10 cellular contexts compared by ENCODE assay signal in genomic region chrX:84487365-84488353, GRCh38. TPM values are rescaled to one million over a fixed set of nuclear protein-coding genes. Genes with fewer than 3 reads are reported as not detected.
DNase-seq lines count a peak whose midpoint lies in the region; ATAC-seq, FAIRE-seq and TF ChIP-seq lines count a peak whose summit lies in the region.
"Had no signal": no experiment of that assay in that cellular context is flagged by ENCODE, and none has a peak within 500 bp of the region (broad histone marks: within the 10 kb centered on the region; RNA-seq: fewer than 3 reads in every experiment).

No MANE protein-coding gene starts in this region.

- H3K27me3 ChIP-seq in BE2C: no peaks in the 10 kb centered on the region

- H3K27ac Mint-ChIP-seq in stimulated activated effector memory CD8-positive, alpha-beta T cell treated with anti-CD3 and anti-CD28 coated beads, Interleukin-12 subunit alpha, Interleukin-12 subunit beta, amount 100 ng/mL, for 72 hours: no peak overlapping the region

- no peak overlapping the region for H3K4me3 Mint-ChIP-seq in stimulated activated effector memory CD8-positive, alpha-beta T cell treated with anti-CD3 and anti-CD28 coated beads, Interleukin-12 subunit alpha, Interleukin-12 subunit beta, amount 100 ng/mL, for 72 hours

- no peaks in the 10 kb centered on the region for H3K4me1 Mint-ChIP-seq in stimulated activated effector memory CD8-positive, alpha-beta T cell treated with anti-CD3 and anti-CD28 coated beads, Interleukin-12 subunit alpha, Interleukin-12 subunit beta, amount 100 ng/mL, for 72 hours

- H3K9me3 Mint-ChIP-seq in stimulated activated effector memory CD8-positive, alpha-beta T cell treated with anti-CD3 and anti-CD28 coated beads, Interleukin-12 subunit alpha, Interleukin-12 subunit beta, amount 100 ng/mL, for 72 hours: peaks cover 2% of the 10 kb centered on the region

- no peak overlapping the region for H3K4me3 ChIP-seq in BE2C (ENCODE audit: low read depth, low read length)

- H3K36me3 ChIP-seq in BE2C: no peaks in the 10 kb centered on the region

- H3K9me3 ChIP-seq in BE2C: no peaks in the 10 kb centered on the region

- no peaks in the 10 kb centered on the region for H3K36me3 Mint-ChIP-seq in stimulated activated effector memory CD8-positive, alpha-beta T cell treated with anti-CD3 and anti-CD28 coated beads, Interleukin-12 subunit alpha, Interleukin-12 subunit beta, amount 100 ng/mL, for 72 hours

- FAIRE-seq in urothelium cell line (lab: Jason Lieb, UNC): no peak
- FAIRE-seq: endometrium had no signal

- TF ChIP-seq CTCF in BE2C (IDR thresholded peaks at IDR 0.05; ENCODE audit: low read depth, low read length): no peak

- ATAC-seq in GM18519 (IDR thresholded peaks at IDR 0.05; ENCODE audit: low FRiP score, unreplicated experiment): peak; percentile 100
- peak; percentile 100 for ATAC-seq in GM21390 (IDR thresholded peaks at IDR 0.05; ENCODE audit: unreplicated experiment)
- peak; percentile 99 for ATAC-seq in HG03066 (IDR thresholded peaks at IDR 0.05; ENCODE audit: low read depth, unreplicated experiment)
- no peak for ATAC-seq in stimulated activated effector memory CD8-positive, alpha-beta T cell treated with anti-CD3 and anti-CD28 coated beads, Interleukin-12 subunit alpha, Interleukin-12 subunit beta, amount 100 ng/mL, for 72 hours

- DNase-seq in OCI-M1 (lab: John Stamatoyannopoulos, UW): peak; percentile 35
- DNase-seq in stimulated activated effector memory CD8-positive, alpha-beta T cell treated with anti-CD3 and anti-CD28 coated beads, Interleukin-12 subunit alpha, Interleukin-12 subunit beta, amount 100 ng/mL, for 72 hours (ENCODE audit: low spot score in 2 of 2): no peak
- no peak for DNase-seq in urothelium cell line (ENCODE audit: low spot score)
- DNase-seq in LoVo (ENCODE audit: low spot score): no peak
- no peak for DNase-seq in BE2C
- DNase-seq: HCEC 1CT had no signal

- H3K4me1 ChIP-seq in BE2C: no peaks in the 10 kb centered on the region

RNA-seq across cellular contexts. Expression of gene HDX, which starts 14.6 kb away (rescaled TPM):
- 9.8 TPM for polyA plus RNA-seq in BE2C (2012; ENCODE audit: insufficient read depth, insufficient read length, low read depth)
